1 cellular context compared by ENCODE assay signal in the genomic region with DNA sequence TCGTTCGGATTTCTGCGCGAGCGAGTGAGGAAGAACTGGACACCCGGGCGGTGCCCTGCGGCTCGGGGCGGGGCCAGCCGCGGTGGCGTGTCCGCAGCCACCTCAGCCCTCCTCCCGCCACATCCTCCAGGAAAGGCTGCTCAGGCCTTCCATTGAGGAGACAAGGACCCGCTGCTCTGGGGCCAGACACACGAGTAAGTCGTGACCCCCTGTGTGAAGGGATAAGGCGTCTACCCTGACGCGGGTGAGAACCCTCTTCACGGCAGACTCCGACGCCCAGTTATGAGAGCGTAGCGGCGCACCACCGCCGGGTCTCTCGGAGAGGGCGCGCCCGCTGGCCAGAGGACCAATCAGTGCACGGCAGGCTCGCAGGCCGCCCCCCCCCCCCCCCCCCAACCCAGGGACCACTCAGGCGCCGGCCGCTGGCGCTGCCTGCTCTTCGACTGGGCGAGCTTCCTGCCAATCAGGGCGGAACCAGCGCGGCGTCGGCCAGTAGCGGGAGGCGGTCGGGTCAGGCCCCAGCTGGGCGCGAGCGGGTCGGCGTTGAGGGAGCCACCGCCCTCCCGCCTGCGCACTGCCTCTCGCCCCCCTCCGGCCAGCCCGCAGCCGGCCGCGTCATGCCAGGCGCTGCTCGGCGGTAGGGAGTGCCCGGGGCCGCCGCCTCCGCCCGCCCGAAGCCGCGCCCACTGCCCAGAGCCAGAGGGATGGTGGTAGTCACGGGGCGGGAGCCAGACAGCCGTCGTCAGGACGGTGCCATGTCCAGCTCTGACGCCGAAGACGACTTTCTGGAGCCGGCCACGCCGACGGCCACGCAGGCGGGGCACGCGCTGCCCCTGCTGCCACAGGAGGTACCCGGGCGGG.
TF ChIP-seq lines count a peak whose summit lies in the region.

TSS of gene KCTD7 (plus strand) at position 521 of the 861 bp plus-strand sequence. CDS start at position 705, 184 bp downstream.

TF ChIP-seq in HCT116, 20 proteins besides CTCF, POLR2A, EP300 and RAD21 (continued from another document):
- TF ChIP-seq, protein P1, sequence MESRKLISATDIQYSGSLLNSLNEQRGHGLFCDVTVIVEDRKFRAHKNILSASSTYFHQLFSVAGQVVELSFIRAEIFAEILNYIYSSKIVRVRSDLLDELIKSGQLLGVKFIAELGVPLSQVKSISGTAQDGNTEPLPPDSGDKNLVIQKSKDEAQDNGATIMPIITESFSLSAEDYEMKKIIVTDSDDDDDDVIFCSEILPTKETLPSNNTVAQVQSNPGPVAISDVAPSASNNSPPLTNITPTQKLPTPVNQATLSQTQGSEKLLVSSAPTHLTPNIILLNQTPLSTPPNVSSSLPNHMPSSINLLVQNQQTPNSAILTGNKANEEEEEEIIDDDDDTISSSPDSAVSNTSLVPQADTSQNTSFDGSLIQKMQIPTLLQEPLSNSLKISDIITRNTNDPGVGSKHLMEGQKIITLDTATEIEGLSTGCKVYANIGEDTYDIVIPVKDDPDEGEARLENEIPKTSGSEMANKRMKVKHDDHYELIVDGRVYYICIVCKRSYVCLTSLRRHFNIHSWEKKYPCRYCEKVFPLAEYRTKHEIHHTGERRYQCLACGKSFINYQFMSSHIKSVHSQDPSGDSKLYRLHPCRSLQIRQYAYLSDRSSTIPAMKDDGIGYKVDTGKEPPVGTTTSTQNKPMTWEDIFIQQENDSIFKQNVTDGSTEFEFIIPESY (IDR thresholded peaks at IDR 0.05; ENCODE audit: extremely low read depth, insufficient replicate concordance, low read length) = no peak
- TF ChIP-seq CEBPB (IDR thresholded peaks at IDR 0.05; ENCODE audit: low read depth) (no peak), YY1 (IDR thresholded peaks at IDR 0.05; ENCODE audit: extremely low read depth, insufficient replicate concordance, low read depth, low read length) (no peak), CBX3 (IDR thresholded peaks at IDR 0.05; ENCODE audit: low read depth) (no peak), EZH2 (IDR thresholded peaks at IDR 0.05) (no peak), ZFX (IDR thresholded peaks at IDR 0.05) (no peak), JUND (IDR thresholded peaks at IDR 0.05) (no peak), SRF (IDR thresholded peaks at IDR 0.05; ENCODE audit: low read depth) (no peak), FOSL1 (IDR thresholded peaks at IDR 0.05; ENCODE audit: low read depth) (no peak)
- TF ChIP-seq, protein P2, sequence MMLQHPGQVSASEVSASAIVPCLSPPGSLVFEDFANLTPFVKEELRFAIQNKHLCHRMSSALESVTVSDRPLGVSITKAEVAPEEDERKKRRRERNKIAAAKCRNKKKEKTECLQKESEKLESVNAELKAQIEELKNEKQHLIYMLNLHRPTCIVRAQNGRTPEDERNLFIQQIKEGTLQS (IDR thresholded peaks at IDR 0.05) = no peak
